34 cellular contexts compared by ENCODE assay signal in the genomic region with DNA sequence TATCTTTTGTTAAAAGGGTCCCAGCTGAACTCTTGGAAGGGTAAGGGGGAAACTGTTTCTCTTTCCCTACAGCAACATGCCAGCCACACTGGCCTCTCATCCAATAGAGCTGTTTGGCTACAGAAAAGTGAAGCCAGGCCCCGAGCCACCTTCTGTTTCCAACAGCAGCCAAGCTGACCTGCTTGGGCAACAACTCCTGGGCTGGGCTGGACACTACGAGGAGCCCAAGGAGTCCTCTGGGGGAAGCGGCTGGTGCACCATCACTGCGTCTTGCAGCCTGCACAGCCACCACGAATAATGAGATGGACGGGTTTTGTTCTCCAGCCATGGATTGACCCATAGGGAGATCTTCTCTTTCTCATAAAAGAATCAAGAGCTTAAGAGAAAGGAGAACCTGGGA.
"Had no signal": no experiment of that assay in that cellular context is flagged by ENCODE, and none has a peak within 500 bp of the region (broad histone marks: within the 10 kb centered on the region; RNA-seq: fewer than 3 reads in every experiment).

No MANE protein-coding gene starts in this region.

- H3K36me3 Mint-ChIP-seq: activated naive CD8-positive, alpha-beta T cell treated with anti-CD3 and anti-CD28 coated beads for 36 hours had no signal

- H3K27ac ChIP-seq: adrenal gland, body of pancreas, brain microvascular endothelial cell, breast epithelium, VCaP had no signal

- H3K27me3 Mint-ChIP-seq: activated CD4-positive, alpha-beta memory T cell treated with anti-CD3 and anti-CD28 coated beads for 36 hours; activated CD4-positive, alpha-beta T cell treated with anti-CD3 and anti-CD28 coated beads, Interleukin-2, amount 10 ng/mL, durations not matched to agents 24 days and 14 days; activated CD8-positive, alpha-beta T cell treated with anti-CD3 and anti-CD28 coated beads for 36 hours; activated naive CD8-positive, alpha-beta T cell treated with anti-CD3 and anti-CD28 coated beads for 36 hours had no signal

- DNase-seq: activated B cell treated with CpG ODN at 0.5 μM for 24 hours; activated CD4-positive, alpha-beta memory T cell treated with anti-CD3 and anti-CD28 coated beads for 36 hours; activated CD4-positive, alpha-beta T cell treated with anti-CD3 and anti-CD28 coated beads for 4 hours; activated CD4-positive, alpha-beta T cell treated with anti-CD3 and anti-CD28 coated beads, Interleukin-2, amount 10 ng/mL, durations not matched to agents 24 days and 14 days; activated CD4-positive, alpha-beta T cell treated with anti-CD3 and anti-CD28 coated beads, Interleukin-2, amount 50 U/mL, for 1 hour; activated CD4-positive, alpha-beta T cell treated with anti-CD3 and anti-CD28 coated beads, Interleukin-2, amount 50 U/mL, for 4 hours; activated CD4-positive, CD25-positive, alpha-beta regulatory T cell treated with anti-CD3 and anti-CD28 coated beads, Interleukin-2, amount 50 U/mL, for 72 hours; activated CD8-positive, alpha-beta memory T cell treated with anti-CD3 and anti-CD28 coated beads, Interleukin-2, amount 50 U/mL, for 4 hours; activated CD8-positive, alpha-beta T cell treated with anti-CD3 and anti-CD28 coated beads for 36 hours; activated gamma-delta T cell treated with Interleukin-2 at 50 U/mL for 16 hours; activated naive CD4-positive, alpha-beta T cell; activated naive CD4-positive, alpha-beta T cell treated with anti-CD3 and anti-CD28 coated beads for 36 hours; activated naive CD4-positive, alpha-beta T cell treated with anti-CD3 and anti-CD28 coated beads, Interleukin-2, amount 50 U/mL, for 16 hours; activated naive CD8-positive, alpha-beta T cell treated with anti-CD3 and anti-CD28 coated beads for 36 hours; activated T-cell treated with anti-CD3 and anti-CD28 coated beads for 4 hours; activated T-cell treated with anti-CD3 and anti-CD28 coated beads, Interleukin-2, amount 50 U/mL, for 1 hour; activated T-cell treated with anti-CD3 and anti-CD28 coated beads, Interleukin-2, amount 50 U/mL, for 4 hours; activated T-cell treated with anti-CD3 and anti-CD28 coated beads, Interleukin-2, amount 50 U/mL, for 72 hours; adrenal gland; amniotic stem cell; aorta; body of pancreas; brain microvascular endothelial cell; central memory CD4-positive, alpha-beta T cell; T-helper 1 cell; T-helper 2 cell; T-helper 9 cell had no signal

- H3K9me3 Mint-ChIP-seq: activated B cell treated with CpG ODN at 0.5 μM for 24 hours; activated CD4-positive, alpha-beta memory T cell treated with anti-CD3 and anti-CD28 coated beads for 36 hours; activated CD8-positive, alpha-beta T cell treated with anti-CD3 and anti-CD28 coated beads for 36 hours; activated naive CD4-positive, alpha-beta T cell treated with anti-CD3 and anti-CD28 coated beads for 36 hours; activated naive CD8-positive, alpha-beta T cell treated with anti-CD3 and anti-CD28 coated beads for 36 hours had no signal

- H3K4me1 Mint-ChIP-seq: activated B cell treated with CpG ODN at 0.5 μM for 24 hours had no signal

- ATAC-seq: activated CD8-positive, alpha-beta T cell treated with anti-CD3 and anti-CD28 coated beads for 36 hours; activated naive CD4-positive, alpha-beta T cell treated with anti-CD3 and anti-CD28 coated beads, Interleukin-2, amount 50 U/mL, for 72 hours; activated T-cell treated with anti-CD3 and anti-CD28 coated beads, Interleukin-2, amount 50 U/mL, for 4 hours; activated T-cell treated with anti-CD3 and anti-CD28 coated beads, Interleukin-2, amount 50 U/mL, for 72 hours; activated T-helper 17 cell treated with anti-CD3 and anti-CD28 coated beads, Interleukin-2, amount 50 U/mL, for 72 hours; body of pancreas had no signal

- H3K27me3 ChIP-seq: adrenal gland, body of pancreas, brain microvascular endothelial cell had no signal

- H3K4me3 Mint-ChIP-seq: activated B cell treated with CpG ODN at 0.5 μM for 24 hours; activated CD4-positive, alpha-beta memory T cell treated with anti-CD3 and anti-CD28 coated beads for 36 hours; activated CD4-positive, alpha-beta T cell treated with anti-CD3 and anti-CD28 coated beads, Interleukin-2, amount 10 ng/mL, durations not matched to agents 24 days and 14 days; activated CD8-positive, alpha-beta T cell treated with anti-CD3 and anti-CD28 coated beads for 36 hours; activated naive CD4-positive, alpha-beta T cell treated with anti-CD3 and anti-CD28 coated beads for 36 hours; activated naive CD8-positive, alpha-beta T cell treated with anti-CD3 and anti-CD28 coated beads for 36 hours; activated T-cell treated with anti-CD3 and anti-CD28 coated beads, Interleukin-2, amount 50 U/mL, for 4 hours; activated T-cell treated with anti-CD3 and anti-CD28 coated beads, Interleukin-2, amount 50 U/mL, for 72 hours; activated T-helper 1 cell treated with anti-CD3 and anti-CD28 coated beads, Interleukin-12 subunit alpha, Interleukin-12 subunit beta, Interleukin-2, Interleukin-4 antibody, amounts not matched to agents 30 ng/mL and 10 ng/mL and 1 ng/mL, durations not matched to agents 14 hours and 24 hours and 36 hours; activated T-helper 17 cell treated with anti-CD3 and anti-CD28 coated beads, Interleukin-2, amount 50 U/mL, for 72 hours; T-helper 1 cell treated with Interleukin-12 subunit alpha and Interleukin-12 subunit beta and Interleukin-4 antibody, amounts not matched to agents 30 μg/mL and 1 μg/mL, for 36 hours; T-helper 2 cell treated with Interferon-gamma antibody and Interleukin-4, amounts not matched to agents 5 μg/mL and 100 μg/mL, for 36 hours had no signal

- H3K4me3 ChIP-seq: adrenal gland, body of pancreas, breast epithelium had no signal

- H3K4me1 ChIP-seq: adrenal gland, body of pancreas, breast epithelium had no signal

- H3K27ac Mint-ChIP-seq: activated B cell treated with CpG ODN at 0.5 μM for 24 hours; activated CD4-positive, alpha-beta memory T cell treated with anti-CD3 and anti-CD28 coated beads for 36 hours; activated CD4-positive, alpha-beta T cell treated with anti-CD3 and anti-CD28 coated beads, Interleukin-2, amount 10 ng/mL, durations not matched to agents 24 days and 14 days; activated CD8-positive, alpha-beta T cell treated with anti-CD3 and anti-CD28 coated beads for 36 hours; activated naive CD4-positive, alpha-beta T cell treated with anti-CD3 and anti-CD28 coated beads for 36 hours; activated naive CD4-positive, alpha-beta T cell treated with anti-CD3 and anti-CD28 coated beads, Interleukin-2, amount 50 U/mL, for 72 hours; activated naive CD8-positive, alpha-beta T cell treated with anti-CD3 and anti-CD28 coated beads for 36 hours; activated T-cell treated with anti-CD3 and anti-CD28 coated beads, Interleukin-2, amount 50 U/mL, for 72 hours; activated T-helper 1 cell treated with anti-CD3 and anti-CD28 coated beads, Interleukin-12 subunit alpha, Interleukin-12 subunit beta, Interleukin-2, Interleukin-4 antibody, amounts not matched to agents 30 ng/mL and 10 ng/mL and 1 ng/mL, durations not matched to agents 14 hours and 24 hours and 36 hours; activated T-helper 17 cell treated with anti-CD3 and anti-CD28 coated beads, Interleukin-2, amount 50 U/mL, for 72 hours; T-helper 1 cell treated with Interleukin-12 subunit alpha and Interleukin-12 subunit beta and Interleukin-4 antibody, amounts not matched to agents 30 μg/mL and 1 μg/mL, for 36 hours; T-helper 2 cell treated with Interferon-gamma antibody and Interleukin-4, amounts not matched to agents 5 μg/mL and 100 μg/mL, for 36 hours had no signal

- H3K36me3 ChIP-seq: adrenal gland, brain microvascular endothelial cell, breast epithelium had no signal

- H3K9me3 ChIP-seq: adrenal gland, body of pancreas, breast epithelium had no signal
